In the genomic region with DNA sequence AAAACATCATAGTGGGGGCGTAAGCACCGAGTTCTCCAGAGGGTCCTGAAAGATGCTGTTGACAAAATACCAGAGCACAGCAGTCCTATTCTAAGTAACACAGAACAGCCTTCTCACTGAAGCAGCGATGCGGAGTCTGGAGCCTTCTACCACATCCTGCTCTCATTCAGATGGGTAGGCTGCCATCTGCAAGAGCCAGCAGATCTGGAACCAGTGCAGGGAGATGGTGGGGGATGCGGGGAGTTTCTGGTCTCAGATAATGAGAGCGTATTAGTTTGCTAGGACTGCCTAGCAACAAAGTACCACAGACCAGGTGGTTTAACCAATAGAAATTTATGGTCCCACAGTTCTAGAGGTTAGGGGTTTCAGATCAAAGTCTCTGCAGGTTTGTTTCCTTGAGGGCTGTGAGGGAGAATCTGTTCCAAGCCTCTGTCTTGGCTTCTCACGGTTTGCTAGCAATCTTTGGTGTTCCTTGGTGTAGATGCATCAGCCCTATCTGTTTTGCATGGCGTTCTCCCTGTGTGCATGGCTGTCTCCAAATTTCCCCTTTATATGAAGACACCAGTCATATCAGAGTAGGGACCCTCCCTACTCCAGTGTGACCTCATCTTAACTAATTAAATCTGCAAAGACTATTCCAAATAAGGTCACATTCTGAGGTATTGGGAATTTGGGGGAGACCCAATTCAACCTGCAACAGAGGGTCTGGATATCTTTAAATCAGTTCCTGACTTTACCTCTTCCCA, we compare ENCODE assay signal across 1 cellular context.
TF ChIP-seq lines count a peak whose summit lies in the region.

No MANE protein-coding gene starts in this region.

TF ChIP-seq in GM12878, 131 proteins besides CTCF, POLR2A, EP300 and RAD21 (continued from another document and continues in another):
- TF ChIP-seq BCLAF1 (IDR thresholded peaks at IDR 0.05) = no peak
- no peak for TF ChIP-seq HDAC2 (IDR thresholded peaks at IDR 0.05)
- no peak for TF ChIP-seq YBX1 (IDR thresholded peaks at IDR 0.05)
- TF ChIP-seq CREM (IDR thresholded peaks at IDR 0.05; ENCODE audit: low read depth) = peak; percentile 34; the same call in 1 of the 2 replicates
- TF ChIP-seq, protein P1, sequence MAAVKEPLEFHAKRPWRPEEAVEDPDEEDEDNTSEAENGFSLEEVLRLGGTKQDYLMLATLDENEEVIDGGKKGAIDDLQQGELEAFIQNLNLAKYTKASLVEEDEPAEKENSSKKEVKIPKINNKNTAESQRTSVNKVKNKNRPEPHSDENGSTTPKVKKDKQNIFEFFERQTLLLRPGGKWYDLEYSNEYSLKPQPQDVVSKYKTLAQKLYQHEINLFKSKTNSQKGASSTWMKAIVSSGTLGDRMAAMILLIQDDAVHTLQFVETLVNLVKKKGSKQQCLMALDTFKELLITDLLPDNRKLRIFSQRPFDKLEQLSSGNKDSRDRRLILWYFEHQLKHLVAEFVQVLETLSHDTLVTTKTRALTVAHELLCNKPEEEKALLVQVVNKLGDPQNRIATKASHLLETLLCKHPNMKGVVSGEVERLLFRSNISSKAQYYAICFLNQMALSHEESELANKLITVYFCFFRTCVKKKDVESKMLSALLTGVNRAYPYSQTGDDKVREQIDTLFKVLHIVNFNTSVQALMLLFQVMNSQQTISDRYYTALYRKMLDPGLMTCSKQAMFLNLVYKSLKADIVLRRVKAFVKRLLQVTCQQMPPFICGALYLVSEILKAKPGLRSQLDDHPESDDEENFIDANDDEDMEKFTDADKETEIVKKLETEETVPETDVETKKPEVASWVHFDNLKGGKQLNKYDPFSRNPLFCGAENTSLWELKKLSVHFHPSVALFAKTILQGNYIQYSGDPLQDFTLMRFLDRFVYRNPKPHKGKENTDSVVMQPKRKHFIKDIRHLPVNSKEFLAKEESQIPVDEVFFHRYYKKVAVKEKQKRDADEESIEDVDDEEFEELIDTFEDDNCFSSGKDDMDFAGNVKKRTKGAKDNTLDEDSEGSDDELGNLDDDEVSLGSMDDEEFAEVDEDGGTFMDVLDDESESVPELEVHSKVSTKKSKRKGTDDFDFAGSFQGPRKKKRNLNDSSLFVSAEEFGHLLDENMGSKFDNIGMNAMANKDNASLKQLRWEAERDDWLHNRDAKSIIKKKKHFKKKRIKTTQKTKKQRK (IDR thresholded peaks at IDR 0.05; ENCODE audit: low read depth, low read length) = no peak
- no peak for TF ChIP-seq SP1 (IDR thresholded peaks at IDR 0.05; ENCODE audit: low read depth, low read length)
- TF ChIP-seq JUNB (IDR thresholded peaks at IDR 0.05) = no peak
- no peak for TF ChIP-seq POLR2AphosphoS5 (IDR thresholded peaks at IDR 0.05; ENCODE audit: low read length)
- no peak for TF ChIP-seq STAT1 (conservative IDR thresholded peaks at IDR 0.05)
- TF ChIP-seq KLF5 (IDR thresholded peaks at IDR 0.05; ENCODE audit: partially characterized antibody) = no peak
- TF ChIP-seq FOXK2 (IDR thresholded peaks at IDR 0.05) = no peak
- no peak for TF ChIP-seq TCF7 (IDR thresholded peaks at IDR 0.05; ENCODE audit: borderline replicate concordance)
- no peak for TF ChIP-seq NKRF (conservative IDR thresholded peaks at IDR 0.05)
- no peak for TF ChIP-seq ZBED1 (IDR thresholded peaks at IDR 0.05; ENCODE audit: borderline replicate concordance)
- TF ChIP-seq, protein P2, sequence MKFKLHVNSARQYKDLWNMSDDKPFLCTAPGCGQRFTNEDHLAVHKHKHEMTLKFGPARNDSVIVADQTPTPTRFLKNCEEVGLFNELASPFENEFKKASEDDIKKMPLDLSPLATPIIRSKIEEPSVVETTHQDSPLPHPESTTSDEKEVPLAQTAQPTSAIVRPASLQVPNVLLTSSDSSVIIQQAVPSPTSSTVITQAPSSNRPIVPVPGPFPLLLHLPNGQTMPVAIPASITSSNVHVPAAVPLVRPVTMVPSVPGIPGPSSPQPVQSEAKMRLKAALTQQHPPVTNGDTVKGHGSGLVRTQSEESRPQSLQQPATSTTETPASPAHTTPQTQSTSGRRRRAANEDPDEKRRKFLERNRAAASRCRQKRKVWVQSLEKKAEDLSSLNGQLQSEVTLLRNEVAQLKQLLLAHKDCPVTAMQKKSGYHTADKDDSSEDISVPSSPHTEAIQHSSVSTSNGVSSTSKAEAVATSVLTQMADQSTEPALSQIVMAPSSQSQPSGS (IDR thresholded peaks at IDR 0.05; ENCODE audit: low read length) = 0 out of 2 replicates have a peak, but pooled peaks have one; percentile 6
- TF ChIP-seq MEF2B (IDR thresholded peaks at IDR 0.05; ENCODE audit: partially characterized antibody, poor library complexity, severe bottlenecking) = no peak
- TF ChIP-seq, protein P3, sequence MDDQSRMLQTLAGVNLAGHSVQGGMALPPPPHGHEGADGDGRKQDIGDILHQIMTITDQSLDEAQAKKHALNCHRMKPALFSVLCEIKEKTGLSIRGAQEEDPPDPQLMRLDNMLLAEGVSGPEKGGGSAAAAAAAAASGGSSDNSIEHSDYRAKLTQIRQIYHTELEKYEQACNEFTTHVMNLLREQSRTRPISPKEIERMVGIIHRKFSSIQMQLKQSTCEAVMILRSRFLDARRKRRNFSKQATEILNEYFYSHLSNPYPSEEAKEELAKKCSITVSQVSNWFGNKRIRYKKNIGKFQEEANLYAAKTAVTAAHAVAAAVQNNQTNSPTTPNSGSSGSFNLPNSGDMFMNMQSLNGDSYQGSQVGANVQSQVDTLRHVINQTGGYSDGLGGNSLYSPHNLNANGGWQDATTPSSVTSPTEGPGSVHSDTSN (IDR thresholded peaks at IDR 0.05; ENCODE audit: insufficient replicate concordance, low read depth, low read length) = no peak
- TF ChIP-seq NFIC (IDR thresholded peaks at IDR 0.05; ENCODE audit: low read depth, low read length) = no peak; the same call in 1 of the 2 replicates
- no peak for TF ChIP-seq SREBF1 (IDR thresholded peaks at IDR 0.05; ENCODE audit: low read length)
- TF ChIP-seq CREB1 (IDR thresholded peaks at IDR 0.05; ENCODE audit: low read depth) = peak; percentile 34; the same call in 1 of the 2 replicates
- no peak for TF ChIP-seq BRCA1 (IDR thresholded peaks at IDR 0.05; ENCODE audit: low read depth, low read length)
- no peak for TF ChIP-seq PAX8 (IDR thresholded peaks at IDR 0.05)
- TF ChIP-seq STAT3 (IDR thresholded peaks at IDR 0.05; ENCODE audit: low read depth, low read length) = no peak
- no peak for TF ChIP-seq NFYA (IDR thresholded peaks at IDR 0.05; ENCODE audit: borderline replicate concordance, low read depth, low read length)
- no peak for TF ChIP-seq RELB (IDR thresholded peaks at IDR 0.05; ENCODE audit: low read depth)
- TF ChIP-seq, protein P4, sequence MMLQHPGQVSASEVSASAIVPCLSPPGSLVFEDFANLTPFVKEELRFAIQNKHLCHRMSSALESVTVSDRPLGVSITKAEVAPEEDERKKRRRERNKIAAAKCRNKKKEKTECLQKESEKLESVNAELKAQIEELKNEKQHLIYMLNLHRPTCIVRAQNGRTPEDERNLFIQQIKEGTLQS (IDR thresholded peaks at IDR 0.05; ENCODE audit: borderline replicate concordance, extremely low read depth, low read depth, low read length) = no peak
- no peak for TF ChIP-seq GABPA (IDR thresholded peaks at IDR 0.05; ENCODE audit: low read depth)
- TF ChIP-seq ZNF24 (IDR thresholded peaks at IDR 0.05) = no peak
- TF ChIP-seq RFX5 (IDR thresholded peaks at IDR 0.05; ENCODE audit: low read depth, low read length) = peak; percentile 74
- TF ChIP-seq ZBTB4 (CRISPR knock-in tag; IDR thresholded peaks at IDR 0.05) = no peak
- TF ChIP-seq DPF2 (IDR thresholded peaks at IDR 0.05) = no peak
- TF ChIP-seq IRF4 (IDR thresholded peaks at IDR 0.05; ENCODE audit: low read depth, low read length) = no peak
- TF ChIP-seq REST (IDR thresholded peaks at IDR 0.05; ENCODE audit: low read depth, low read length) = no peak
- TF ChIP-seq EZH2 (IDR thresholded peaks at IDR 0.05; ENCODE audit: borderline replicate concordance, control insufficient read depth, low read depth, low read length) = no peak
- no peak for TF ChIP-seq TCF12 (IDR thresholded peaks at IDR 0.05; ENCODE audit: low read depth, low read length)
- peak; percentile 62 for TF ChIP-seq YY1 (IDR thresholded peaks at IDR 0.05; ENCODE audit: low read depth, low read length)
- TF ChIP-seq SMAD1 (IDR thresholded peaks at IDR 0.05; ENCODE audit: low read depth, partially characterized antibody) = no peak
